1 cellular context compared by ENCODE assay signal in the genomic region with DNA sequence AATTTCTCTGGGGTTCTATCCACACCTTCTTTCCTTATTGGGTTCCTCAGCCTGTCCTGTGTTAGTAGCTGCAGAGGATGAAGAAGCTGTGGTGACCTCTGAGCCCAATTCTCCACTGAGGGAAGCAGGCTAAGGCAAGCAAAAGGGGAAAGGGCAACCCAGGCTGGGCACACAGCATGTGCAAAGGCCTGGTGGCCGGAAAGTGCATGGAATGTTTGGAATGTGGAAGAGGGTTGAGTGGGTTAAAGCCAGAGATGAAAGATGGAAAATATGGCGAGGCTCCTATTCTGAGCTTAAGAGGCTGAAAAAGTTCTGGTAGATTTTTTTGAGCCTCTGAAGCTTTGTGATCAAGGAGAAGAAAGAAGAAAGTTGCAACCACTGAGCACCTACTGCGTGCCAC.
TF ChIP-seq lines count a peak whose summit lies in the region.

No MANE protein-coding gene starts in this region.

TF ChIP-seq in H1, 55 proteins besides CTCF, POLR2A, EP300 and RAD21:
- TF ChIP-seq ASH2L (IDR thresholded peaks at IDR 0.05; ENCODE audit: low read length), result no peak
- TF ChIP-seq EGR1 (IDR thresholded peaks at IDR 0.05; ENCODE audit: borderline replicate concordance, low read depth, low read length), result no peak
- no peak for TF ChIP-seq MAFK (IDR thresholded peaks at IDR 0.05; ENCODE audit: low read depth, low read length)
- no peak for TF ChIP-seq PHF8 (conservative IDR thresholded peaks at IDR 0.05; ENCODE audit: low read depth, low read length)
- no peak for TF ChIP-seq CBX8 (IDR thresholded peaks at IDR 0.05; ENCODE audit: borderline replicate concordance, low read depth, low read length)
- no peak for TF ChIP-seq POLR2AphosphoS5 (IDR thresholded peaks at IDR 0.05; ENCODE audit: low read depth, low read length)
- TF ChIP-seq TCF12 (IDR thresholded peaks at IDR 0.05; ENCODE audit: low read depth, low read length), result no peak
- TF ChIP-seq KDM1A (IDR thresholded peaks at IDR 0.05; ENCODE audit: borderline replicate concordance, low read length), result peak; percentile 99
- TF ChIP-seq KDM5A (IDR thresholded peaks at IDR 0.05; ENCODE audit: low read length), result no peak
- TF ChIP-seq CREB1 (IDR thresholded peaks at IDR 0.05), result no peak
- peak in 1 of 2 experiments; percentile 97; a peak in 3 of 4 replicates for TF ChIP-seq HDAC2 (IDR thresholded peaks at IDR 0.05; ENCODE audit: borderline replicate concordance in 1 of 2, low read depth in 2 of 2, low read length in 2 of 2)
- no peak for TF ChIP-seq RNF2 (IDR thresholded peaks at IDR 0.05; ENCODE audit: borderline replicate concordance, low read depth, low read length, missing control alignments, poor library complexity, severe bottlenecking)
- no peak for TF ChIP-seq NRF1 (IDR thresholded peaks at IDR 0.05; ENCODE audit: low read depth, low read length)
- peak; percentile 98 for TF ChIP-seq TEAD4 (IDR thresholded peaks at IDR 0.05; ENCODE audit: low read depth, low read length)
- TF ChIP-seq EZH2 (IDR thresholded peaks at IDR 0.05; ENCODE audit: low read depth, low read length, severe bottlenecking), result no peak
- no peak for TF ChIP-seq TAF1 (IDR thresholded peaks at IDR 0.05; ENCODE audit: low read depth, low read length)
- no peak for TF ChIP-seq POU5F1 (IDR thresholded peaks at IDR 0.05; ENCODE audit: low read depth, low read length)
- TF ChIP-seq YY1 (IDR thresholded peaks at IDR 0.05; ENCODE audit: low read depth, low read length), result 0 out of 2 replicates have a peak, but pooled peaks have one; percentile 7
- no peak for TF ChIP-seq NANOG (IDR thresholded peaks at IDR 0.05; ENCODE audit: insufficient read depth, low read depth, low read length, poor library complexity, severe bottlenecking)
- no peak for TF ChIP-seq BACH1 (IDR thresholded peaks at IDR 0.05; ENCODE audit: low read length)
- no peak for TF ChIP-seq SP1 (IDR thresholded peaks at IDR 0.05; ENCODE audit: low read depth, low read length)
- no peak for TF ChIP-seq TAF7 (optimal IDR thresholded peaks at IDR 0.05; ENCODE audit: borderline replicate concordance, low read depth, low read length)
- TF ChIP-seq RFX5 (IDR thresholded peaks at IDR 0.05; ENCODE audit: borderline replicate concordance, low read depth, low read length), result no peak
- TF ChIP-seq GTF2F1 (IDR thresholded peaks at IDR 0.05; ENCODE audit: borderline replicate concordance, low read depth, low read length), result no peak
- TF ChIP-seq FOSL1 (IDR thresholded peaks at IDR 0.05; ENCODE audit: insufficient read depth, low read depth, low read length), result no peak
- TF ChIP-seq, protein P1, sequence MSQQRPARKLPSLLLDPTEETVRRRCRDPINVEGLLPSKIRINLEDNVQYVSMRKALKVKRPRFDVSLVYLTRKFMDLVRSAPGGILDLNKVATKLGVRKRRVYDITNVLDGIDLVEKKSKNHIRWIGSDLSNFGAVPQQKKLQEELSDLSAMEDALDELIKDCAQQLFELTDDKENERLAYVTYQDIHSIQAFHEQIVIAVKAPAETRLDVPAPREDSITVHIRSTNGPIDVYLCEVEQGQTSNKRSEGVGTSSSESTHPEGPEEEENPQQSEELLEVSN (IDR thresholded peaks at IDR 0.05), result no peak
- no peak for TF ChIP-seq ZNF274 (IDR thresholded peaks at IDR 0.05; ENCODE audit: borderline replicate concordance, extremely low read depth, low read length)
- TF ChIP-seq HDAC6 (IDR thresholded peaks at IDR 0.05; ENCODE audit: low read depth, low read length), result no peak
- TF ChIP-seq, protein P2, sequence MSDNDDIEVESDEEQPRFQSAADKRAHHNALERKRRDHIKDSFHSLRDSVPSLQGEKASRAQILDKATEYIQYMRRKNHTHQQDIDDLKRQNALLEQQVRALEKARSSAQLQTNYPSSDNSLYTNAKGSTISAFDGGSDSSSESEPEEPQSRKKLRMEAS (IDR thresholded peaks at IDR 0.05), result 0 out of 2 replicates have a peak, but pooled peaks have one; percentile 26
- no peak for TF ChIP-seq SIN3A (conservative IDR thresholded peaks at IDR 0.05 in 1 of 2, IDR thresholded peaks at IDR 0.05 in 1 of 2; ENCODE audit: low read depth in 1 of 2, low read length in 2 of 2)
- TF ChIP-seq RXRA (IDR thresholded peaks at IDR 0.05; ENCODE audit: insufficient read depth, low read depth, low read length), result no peak
- TF ChIP-seq CHD1 (IDR thresholded peaks at IDR 0.05; ENCODE audit: low read depth, low read length), result no peak
- TF ChIP-seq SAP30 (IDR thresholded peaks at IDR 0.05; ENCODE audit: insufficient read depth, insufficient replicate concordance, low read length), result no peak
- TF ChIP-seq BCL11A (IDR thresholded peaks at IDR 0.05; ENCODE audit: low read depth in 2 of 2, low read length in 2 of 2), result no peak
- no peak for TF ChIP-seq KDM4A (IDR thresholded peaks at IDR 0.05; ENCODE audit: low read depth, low read length, severe bottlenecking)
- TF ChIP-seq CBX5 (IDR thresholded peaks at IDR 0.05; ENCODE audit: low read depth, low read length), result no peak
- no peak for TF ChIP-seq CHD2 (IDR thresholded peaks at IDR 0.05; ENCODE audit: low read length)
